17 cellular contexts compared by ENCODE assay signal in the genomic region with DNA sequence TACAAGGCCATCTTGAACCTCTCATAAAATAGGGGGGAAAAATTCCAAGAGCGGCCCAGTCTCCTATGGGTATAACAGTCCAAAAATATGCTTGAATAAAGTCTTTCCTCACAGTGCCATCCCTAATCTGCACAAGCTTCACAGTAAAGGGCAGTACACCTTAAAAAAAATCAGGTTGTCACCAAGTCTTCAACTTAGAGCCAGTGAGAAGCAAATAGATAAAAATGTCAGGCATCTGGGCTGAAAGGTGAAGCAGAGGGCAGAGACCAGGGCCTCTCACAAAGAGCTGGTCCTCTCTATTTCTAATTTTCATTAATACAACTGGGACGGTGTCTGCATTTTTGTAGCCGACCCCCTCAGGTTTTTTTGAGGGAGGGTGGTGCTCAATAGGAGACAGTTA.
"Had no signal": no experiment of that assay in that cellular context is flagged by ENCODE, and none has a peak within 500 bp of the region (broad histone marks: within the 10 kb centered on the region; RNA-seq: fewer than 3 reads in every experiment).

No MANE protein-coding gene starts in this region.

- H3K27ac ChIP-seq: coronary artery, left lung, ovary, skin epidermis, stomach, thoracic aorta had no signal

- DNase-seq: central memory CD4-positive, alpha-beta T cell; effector CD4-positive, alpha-beta T cell; endodermal cell; erythroblast; foreskin melanocyte; heart left ventricle; left lung; naive B cell; ovary; stimulated activated CD4-positive, alpha-beta T cell treated with anti-CD3 and anti-CD28 coated beads, Interleukin-12 subunit alpha, Interleukin-12 subunit beta, amount 100 ng/mL, for 4 hours; stimulated activated naive CD4-positive, alpha-beta T cell; stomach had no signal

- H3K4me3 ChIP-seq: coronary artery, heart left ventricle, left lung, lung, ovary, skin epidermis, stomach, thoracic aorta had no signal

- H3K9me3 Mint-ChIP-seq: endodermal cell, naive B cell had no signal

- ATAC-seq: left lung, sciatic nerve had no signal

- H3K9me3 ChIP-seq: heart left ventricle, left lung, ovary, stomach, thoracic aorta had no signal

- H3K27me3 Mint-ChIP-seq: naive B cell had no signal

- H3K27me3 ChIP-seq: heart left ventricle, left lung, ovary, stomach had no signal

- H3K36me3 ChIP-seq: left lung, ovary had no signal

- H3K4me3 Mint-ChIP-seq: endodermal cell, naive B cell had no signal

- H3K27ac Mint-ChIP-seq: endodermal cell had no signal
